Comparison of ENCODE assay signal across 23 cellular contexts in the genomic region with DNA sequence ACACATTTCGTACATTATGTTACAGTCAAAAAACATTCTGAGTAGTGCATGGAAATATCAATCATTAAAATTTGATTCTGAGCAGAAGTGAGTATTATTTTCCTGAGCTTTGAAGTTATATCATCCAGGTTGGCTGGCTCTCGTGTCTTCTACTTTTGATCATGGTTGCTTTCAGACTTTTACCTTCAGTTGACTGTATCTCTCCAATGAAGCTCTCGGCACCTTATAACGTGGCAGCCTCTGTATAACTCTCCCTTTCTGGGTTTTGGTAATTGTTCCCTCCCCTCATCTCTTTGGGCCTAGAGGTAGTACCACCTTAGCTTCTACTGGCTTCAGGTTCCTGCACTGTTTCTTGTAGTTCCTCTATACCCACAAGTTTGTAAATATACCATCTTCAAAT.
"Had no signal": no experiment of that assay in that cellular context is flagged by ENCODE, and none has a peak within 500 bp of the region (broad histone marks: within the 10 kb centered on the region; RNA-seq: fewer than 3 reads in every experiment).

No MANE protein-coding gene starts in this region.

- H3K27ac Mint-ChIP-seq: activated naive CD8-positive, alpha-beta T cell treated with anti-CD3 and anti-CD28 coated beads, Interleukin-2, amount 10 ng/mL, durations not matched to agents 7 days and 5 days; memory B cell; nephron progenitor cell; progenitor cell of endocrine pancreas had no signal

- H3K4me1 Mint-ChIP-seq: memory B cell had no signal

- H3K36me3 ChIP-seq: brain microvascular endothelial cell, suprapubic skin had no signal

- ATAC-seq: left ventricle myocardium superior, right cardiac atrium had no signal

- H3K9me3 ChIP-seq: suprapubic skin had no signal

- H3K9me3 Mint-ChIP-seq: memory B cell had no signal

- H3K4me1 ChIP-seq: suprapubic skin had no signal

- H3K27me3 Mint-ChIP-seq: activated naive CD8-positive, alpha-beta T cell treated with anti-CD3 and anti-CD28 coated beads, Interleukin-2, amount 10 ng/mL, durations not matched to agents 7 days and 5 days; memory B cell; progenitor cell of endocrine pancreas had no signal

- DNase-seq: activated CD4-positive, alpha-beta T cell treated with anti-CD3 and anti-CD28 coated beads for 48 hours; activated naive CD8-positive, alpha-beta T cell treated with anti-CD3 and anti-CD28 coated beads, Interleukin-2, amount 10 ng/mL, durations not matched to agents 7 days and 5 days; activated T-cell treated with anti-CD3 and anti-CD28 coated beads, Interleukin-2, amount 50 U/mL, for 48 hours; anterior cingulate cortex; brain microvascular endothelial cell; cerebellar nuclear complex; effector memory CD4-positive, alpha-beta T cell; glutamatergic neuron; hypothalamus; kidney glomerular epithelial cell; left ventricle myocardium superior; nephron progenitor cell; right cardiac atrium; stimulated activated CD4-positive, alpha-beta T cell treated with anti-CD3 and anti-CD28 coated beads, Interleukin-15, amount 100 ng/mL, for 24 hours; stimulated activated CD4-positive, alpha-beta T cell treated with anti-CD3 and anti-CD28 coated beads, Interleukin-4, amount 100 ng/mL, for 1 hour; stimulated activated naive CD4-positive, alpha-beta T cell treated with Interleukin-2 at 50 U/mL for 16 hours; trophoblast cell; WERI-Rb-1 had no signal

- H3K4me3 Mint-ChIP-seq: activated naive CD8-positive, alpha-beta T cell treated with anti-CD3 and anti-CD28 coated beads, Interleukin-2, amount 10 ng/mL, durations not matched to agents 7 days and 5 days; memory B cell; nephron progenitor cell had no signal

- H3K27ac ChIP-seq: brain microvascular endothelial cell, SK-N-MC, skin epidermis, suprapubic skin, WERI-Rb-1 had no signal

- H3K27me3 ChIP-seq: brain microvascular endothelial cell, suprapubic skin had no signal

- H3K4me3 ChIP-seq: SK-N-MC, skin epidermis, suprapubic skin had no signal
